Comparison of ENCODE assay signal across 26 cellular contexts in the genomic region with DNA sequence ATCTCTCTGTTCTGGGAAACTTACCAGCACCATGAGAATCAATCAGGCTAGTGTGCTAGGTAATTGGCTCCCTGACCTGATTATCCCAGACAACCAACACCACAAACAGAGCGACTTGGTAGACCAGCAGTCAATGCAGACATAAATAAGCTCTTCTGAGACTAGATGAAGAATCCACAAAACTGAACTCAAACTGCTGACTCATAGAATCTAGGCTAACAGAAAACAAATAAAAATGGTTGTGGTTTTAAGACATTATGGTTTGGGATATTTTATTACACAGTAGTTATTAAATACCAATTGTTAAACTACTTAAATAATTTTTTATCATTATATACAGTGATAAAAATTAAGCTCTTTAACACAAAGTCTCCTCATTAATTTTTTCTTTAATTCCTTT.
"Had no signal": no experiment of that assay in that cellular context is flagged by ENCODE, and none has a peak within 500 bp of the region (broad histone marks: within the 10 kb centered on the region; RNA-seq: fewer than 3 reads in every experiment).

No MANE protein-coding gene starts in this region.

- H3K4me2 ChIP-seq: neural progenitor cell had no signal

- H3K36me3 ChIP-seq: cardiac muscle cell, heart right ventricle, lower lobe of right lung, neural progenitor cell, sigmoid colon, WERI-Rb-1 had no signal

- H3K9me3 ChIP-seq: body of pancreas, heart right ventricle, lower lobe of right lung, sigmoid colon, testis had no signal

- H3K4me3 ChIP-seq: body of pancreas, cardiac muscle cell, heart right ventricle, lower lobe of right lung, neural progenitor cell, sigmoid colon, testis had no signal

- H2AFZ ChIP-seq: neural progenitor cell had no signal

- H3K9ac ChIP-seq: neural progenitor cell had no signal

- H3K27ac Mint-ChIP-seq: activated CD8-positive, alpha-beta T cell treated with anti-CD3 and anti-CD28 coated beads, Interleukin-2, amount 10 ng/mL, durations not matched to agents 7 days and 5 days; activated naive CD8-positive, alpha-beta T cell treated with anti-CD3 and anti-CD28 coated beads, Interleukin-2, amount 50 U/mL, for 24 hours; activated T-helper 1 cell treated with anti-CD3 and anti-CD28 coated beads, Interleukin-12 subunit alpha, Interleukin-12 subunit beta, Interleukin-2, Interleukin-4 antibody, amounts not matched to agents 30 ng/mL and 10 ng/mL and 1 ng/mL, durations not matched to agents 14 hours and 24 hours and 36 hours; naive thymus-derived CD8-positive, alpha-beta T cell; neural progenitor cell; T-helper 2 cell treated with Interferon-gamma antibody and Interleukin-4, amounts not matched to agents 5 μg/mL and 100 μg/mL, for 36 hours; type B pancreatic cell had no signal

- H3K9me3 Mint-ChIP-seq: activated naive CD8-positive, alpha-beta T cell treated with anti-CD3 and anti-CD28 coated beads, Interleukin-2, amount 50 U/mL, for 24 hours; activated T-helper 1 cell treated with anti-CD3 and anti-CD28 coated beads, Interleukin-12 subunit alpha, Interleukin-12 subunit beta, Interleukin-2, Interleukin-4 antibody, amounts not matched to agents 30 ng/mL and 10 ng/mL and 1 ng/mL, durations not matched to agents 14 hours and 24 hours and 36 hours; neural progenitor cell; T-helper 2 cell treated with Interferon-gamma antibody and Interleukin-4, amounts not matched to agents 5 μg/mL and 100 μg/mL, for 36 hours; type B pancreatic cell had no signal

- H3K4me3 Mint-ChIP-seq: activated CD8-positive, alpha-beta T cell treated with anti-CD3 and anti-CD28 coated beads, Interleukin-2, amount 10 ng/mL, durations not matched to agents 7 days and 5 days; activated naive CD8-positive, alpha-beta T cell treated with anti-CD3 and anti-CD28 coated beads, Interleukin-2, amount 50 U/mL, for 24 hours; activated T-helper 1 cell treated with anti-CD3 and anti-CD28 coated beads, Interleukin-12 subunit alpha, Interleukin-12 subunit beta, Interleukin-2, Interleukin-4 antibody, amounts not matched to agents 30 ng/mL and 10 ng/mL and 1 ng/mL, durations not matched to agents 14 hours and 24 hours and 36 hours; naive thymus-derived CD8-positive, alpha-beta T cell; neural progenitor cell; T-helper 2 cell treated with Interferon-gamma antibody and Interleukin-4, amounts not matched to agents 5 μg/mL and 100 μg/mL, for 36 hours; type B pancreatic cell had no signal

- FAIRE-seq: TTC549 had no signal

- H3K4me1 Mint-ChIP-seq: activated naive CD8-positive, alpha-beta T cell treated with anti-CD3 and anti-CD28 coated beads, Interleukin-2, amount 50 U/mL, for 24 hours; naive thymus-derived CD8-positive, alpha-beta T cell; neural progenitor cell had no signal

- H3K27me3 ChIP-seq: body of pancreas, cardiac muscle cell, heart right ventricle, neural progenitor cell, sigmoid colon, testis had no signal

- ATAC-seq: activated CD8-positive, alpha-beta T cell treated with anti-CD3 and anti-CD28 coated beads, Interleukin-2, amount 10 ng/mL, durations not matched to agents 7 days and 5 days; activated naive CD8-positive, alpha-beta T cell treated with anti-CD3 and anti-CD28 coated beads, Interleukin-2, amount 50 U/mL, for 24 hours; body of pancreas; heart right ventricle; left lobe of liver; lower lobe of right lung; naive thymus-derived CD8-positive, alpha-beta T cell had no signal

- H3K27ac ChIP-seq: body of pancreas, cardiac muscle cell, heart right ventricle, lower lobe of right lung, neural progenitor cell, sigmoid colon, testis, WERI-Rb-1 had no signal

- H3K36me3 Mint-ChIP-seq: naive thymus-derived CD8-positive, alpha-beta T cell; neural progenitor cell; type B pancreatic cell had no signal

- H3K27me3 Mint-ChIP-seq: activated naive CD8-positive, alpha-beta T cell treated with anti-CD3 and anti-CD28 coated beads, Interleukin-2, amount 50 U/mL, for 24 hours; naive thymus-derived CD8-positive, alpha-beta T cell; type B pancreatic cell had no signal

- DNase-seq: activated CD4-positive, alpha-beta T cell treated with anti-CD3 and anti-CD28 coated beads for 1 hour; activated CD4-positive, alpha-beta T cell treated with anti-CD3 and anti-CD28 coated beads, Interleukin-2, amount 50 U/mL, for 1 hour; activated CD8-positive, alpha-beta T cell treated with anti-CD3 and anti-CD28 coated beads, Interleukin-2, amount 10 ng/mL, durations not matched to agents 7 days and 5 days; activated gamma-delta T cell; activated naive CD4-positive, alpha-beta T cell treated with anti-CD3 and anti-CD28 coated beads, Interleukin-2, amount 50 U/mL, for 16 hours; activated naive CD8-positive, alpha-beta T cell treated with anti-CD3 and anti-CD28 coated beads, Interleukin-2, amount 50 U/mL, for 24 hours; body of pancreas; dermis blood vessel endothelial cell; effector CD8-positive, alpha-beta T cell; erythroblast; foreskin fibroblast; heart right ventricle; lower lobe of right lung; naive thymus-derived CD8-positive, alpha-beta T cell; sigmoid colon; stimulated activated CD4-positive, alpha-beta T cell treated with anti-CD3 and anti-CD28 coated beads, Interleukin-2, amount 100 ng/mL, for 48 hours; stimulated activated naive CD4-positive, alpha-beta T cell; testis; WERI-Rb-1 had no signal

- H3K4me1 ChIP-seq: body of pancreas, heart right ventricle, lower lobe of right lung, sigmoid colon, testis had no signal
